ENCODE assay signal across 8 cellular contexts in the genomic region with DNA sequence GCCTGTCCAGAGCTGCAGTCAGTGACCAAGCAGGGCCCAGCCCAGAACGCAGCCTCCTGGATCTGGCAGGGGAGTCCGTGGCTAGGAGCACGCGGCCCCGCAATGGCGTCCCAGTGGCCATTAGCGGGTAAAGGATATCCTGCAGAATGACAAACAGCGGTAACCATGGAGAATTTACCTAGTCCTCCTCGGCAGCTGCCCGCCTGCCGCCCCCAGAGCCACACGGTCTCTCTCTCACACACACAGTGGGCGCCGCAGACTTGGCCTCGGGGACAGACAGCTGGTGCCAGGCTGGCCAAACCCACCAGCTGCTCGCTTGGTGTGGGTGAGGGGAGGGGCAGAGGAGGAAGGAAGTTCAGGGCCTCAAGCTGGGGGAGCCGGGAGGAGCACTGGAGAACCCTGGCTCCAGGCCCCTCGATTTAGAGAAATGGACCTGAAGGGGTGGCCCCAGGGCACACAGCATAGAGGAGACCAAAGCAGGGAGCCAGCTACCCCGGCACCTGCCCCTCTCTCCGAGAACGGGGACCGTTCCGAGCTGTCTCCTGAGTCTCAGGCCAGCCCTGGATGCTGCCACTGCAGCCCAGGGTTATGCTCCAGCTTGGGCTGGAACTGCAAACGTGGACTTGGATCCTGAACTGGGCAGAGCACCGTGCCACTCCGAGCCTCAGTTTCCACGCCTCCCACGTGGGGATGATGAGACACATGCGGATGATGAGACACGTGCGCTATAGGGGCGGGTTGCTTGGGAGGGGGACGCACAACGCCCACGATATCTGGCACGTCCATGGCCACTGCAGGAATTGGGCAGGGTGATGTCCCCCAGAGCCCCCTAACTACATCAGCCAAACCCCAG. TPM values are rescaled to one million over a fixed set of nuclear protein-coding genes. Genes with fewer than 3 reads are reported as not detected.
DNase-seq lines count a peak whose midpoint lies in the region; ATAC-seq and FAIRE-seq lines count a peak whose summit lies in the region.

No MANE protein-coding gene starts in this region.

- no peak for ATAC-seq in GM21423 (IDR thresholded peaks at IDR 0.05; ENCODE audit: unreplicated experiment)

- H3K36me3 ChIP-seq in mesenchymal stem cell (ENCODE audit: control insufficient read depth in 1 of 2, insufficient read depth in 2 of 2, low read depth in 1 of 2, low read length in 2 of 2) (peaks cover 28 to 59% of the 10 kb centered on the region in 2 experiments), thymus (ENCODE audit: control insufficient read depth, insufficient read depth) (peaks cover 26% of the 10 kb centered on the region)

- peak overlapping the region; percentile 65 for H4K91ac ChIP-seq in mesenchymal stem cell (ENCODE audit: low read length)

- FAIRE-seq in HTR-8/SVneo (lab: Jason Lieb, UNC): no peak

- no peak overlapping the region for H2BK5ac ChIP-seq in mesenchymal stem cell (ENCODE audit: low read depth, low read length, poor library complexity, severe bottlenecking)

- H2AK5ac ChIP-seq in mesenchymal stem cell (ENCODE audit: low read length, severe bottlenecking): no peak overlapping the region

- H3K18ac ChIP-seq in mesenchymal stem cell (ENCODE audit: low read depth in 1 of 2, low read length in 2 of 2): no peak overlapping the region

- H3K9me3 ChIP-seq in mesenchymal stem cell (ENCODE audit: control insufficient read depth, low read length) (no peaks in the 10 kb centered on the region), thymus (ENCODE audit: control insufficient read depth) (no peaks in the 10 kb centered on the region)

- peak overlapping the region; percentile 58 for H4K8ac ChIP-seq in mesenchymal stem cell (ENCODE audit: low read length)

- no peak overlapping the region for H3K4me2 ChIP-seq in mesenchymal stem cell (ENCODE audit: low read length, poor library complexity, severe bottlenecking)

- no peak overlapping the region for H2AFZ ChIP-seq in mesenchymal stem cell (ENCODE audit: low read depth, low read length)

- H3K27ac ChIP-seq in angular gyrus (ENCODE audit: low read depth, low read length) (peak overlapping the region; percentile 98), mesenchymal stem cell (ENCODE audit: low read length, poor library complexity, severe bottlenecking) (no peak overlapping the region), thymus (ENCODE audit: low read depth) (peak overlapping the region; percentile 21)

- DNase-seq in C1 segment of cervical spinal cord (lab: John Stamatoyannopoulos, UW) (peak in 11 of 14 donors; percentile 53 to 87 (median 71)), Kasumi-1 (lab: John Stamatoyannopoulos, UW) (peak; percentile 39 to 51), mesenchymal stem cell (no peak), mucosa of gallbladder (ENCODE audit: low spot score) (no peak), HTR-8/SVneo (ENCODE audit: insufficient read length, low spot score) (no peak)

- no peak overlapping the region for H3K23ac ChIP-seq in mesenchymal stem cell (ENCODE audit: low read length in 2 of 2)

- H3K4me3 ChIP-seq in mesenchymal stem cell (ENCODE audit: insufficient read depth in 1 of 2, low read depth in 1 of 2, low read length in 2 of 2) (peak overlapping the region in 1 of 2 experiments; percentile 70), thymus (ENCODE audit: low read length) (peak overlapping the region; percentile 91)

- H3K79me1 ChIP-seq in mesenchymal stem cell (replicated peaks; ENCODE audit: low read length, poor library complexity, severe bottlenecking): peaks cover 9% of the 10 kb centered on the region

- H2BK15ac ChIP-seq in mesenchymal stem cell (ENCODE audit: low read depth, poor library complexity, severe bottlenecking): no peak overlapping the region

- H2BK12ac ChIP-seq in mesenchymal stem cell (ENCODE audit: low read length in 2 of 2): peak overlapping the region in 1 of 2 experiments; percentile 15

- H3K27me3 ChIP-seq in mesenchymal stem cell (ENCODE audit: control insufficient read depth in 1 of 2, insufficient read depth in 1 of 2, low read length in 2 of 2) (no peaks in the 10 kb centered on the region), thymus (ENCODE audit: control insufficient read depth, insufficient read depth) (no peaks in the 10 kb centered on the region)

- H3K14ac ChIP-seq in mesenchymal stem cell (ENCODE audit: low read length in 2 of 2): no peak overlapping the region

- peaks cover 30% of the 10 kb centered on the region for H3K4me1 ChIP-seq in mesenchymal stem cell (ENCODE audit: control insufficient read depth, insufficient read depth, low read depth, low read length)
- peaks cover 17% of the 10 kb centered on the region for H3K4me1 ChIP-seq in thymus (ENCODE audit: control insufficient read depth, insufficient read depth, low read length)

- H3K9ac ChIP-seq in mesenchymal stem cell (ENCODE audit: low read length): peak overlapping the region; percentile 68

- H3K4ac ChIP-seq in mesenchymal stem cell (ENCODE audit: low read depth in 1 of 2, low read length in 2 of 2): peak overlapping the region in 1 of 2 experiments; percentile 97

- WGBS in mesenchymal stem cell: 97% methylated on average over 36 of the region's 36 CpGs
- 14% methylated on average over 36 of the region's 36 CpGs for WGBS in thymus

- no peak overlapping the region for H2BK120ac ChIP-seq in mesenchymal stem cell (ENCODE audit: low read depth, low read length)

RNA-seq across cellular contexts. Expression of gene CDK2AP1, which starts 3.4 kb away (rescaled TPM):
- 339 TPM for polyA plus RNA-seq in mesenchymal stem cell (2013, experiment 1 of 2)
- 346 TPM for polyA plus RNA-seq in mesenchymal stem cell (2013, experiment 2 of 2)
- polyA plus RNA-seq in thymus: 141 TPM
- total RNA-seq in mucosa of gallbladder: 92.0 TPM

RNA-seq across cellular contexts. Expression of gene MTRFR, which starts 35.0 kb away (rescaled TPM):
- polyA plus RNA-seq in mesenchymal stem cell (2013, experiment 1 of 2): 11.6 TPM
- polyA plus RNA-seq in mesenchymal stem cell (2013, experiment 2 of 2): 12.5 TPM
- 46.0 TPM for polyA plus RNA-seq in thymus
- total RNA-seq in mucosa of gallbladder: 14.0 TPM

RNA-seq across cellular contexts. Expression of gene MPHOSPH9, which starts 35.3 kb away (rescaled TPM):
- polyA plus RNA-seq in mesenchymal stem cell (2013, experiment 1 of 2): 10.9 TPM
- 11.2 TPM for polyA plus RNA-seq in mesenchymal stem cell (2013, experiment 2 of 2)
- polyA plus RNA-seq in thymus: 25.5 TPM
- 14.5 TPM for total RNA-seq in mucosa of gallbladder

Comparison
In these comparisons a context has a peak if more than half of its experiments do, and no peak if none do; other contexts are left out.
1. DNase-seq: peak in C1 segment of cervical spinal cord (11 of 14) and Kasumi-1 (2 of 2); none in mesenchymal stem cell (single experiment), mucosa of gallbladder (single experiment) and HTR-8/SVneo (single experiment).